8 cellular contexts compared by ENCODE assay signal in the genomic region with DNA sequence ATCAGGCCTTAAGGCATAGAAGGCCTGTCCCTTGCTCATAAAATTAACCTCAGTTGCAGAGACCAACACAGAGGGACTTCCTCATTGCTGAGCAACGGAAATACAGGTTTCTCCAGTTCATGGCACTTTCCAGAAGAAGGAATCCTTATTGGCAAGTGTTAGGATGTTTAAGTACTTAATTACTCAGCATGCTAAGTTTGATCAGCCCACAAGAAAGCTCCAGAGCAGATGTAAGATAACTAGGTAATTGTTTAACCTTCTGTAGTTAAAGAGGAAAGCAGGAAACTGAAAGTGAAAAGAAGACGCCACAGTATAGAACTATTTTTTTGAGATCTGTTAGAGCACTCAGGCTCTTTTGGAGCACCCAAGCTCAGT. TPM values are rescaled to one million over a fixed set of nuclear protein-coding genes. Genes with fewer than 3 reads are reported as not detected.
A peak's percentile ranks its signal among the peaks of the same experiment; 100 is the strongest.
DNase-seq lines count a peak whose midpoint lies in the region; ATAC-seq, FAIRE-seq and TF ChIP-seq lines count a peak whose summit lies in the region.

No MANE protein-coding gene starts in this region.

- H3K27me3 Mint-ChIP-seq in activated CD4-positive, alpha-beta T cell treated with anti-CD3 and anti-CD28 coated beads for 36 hours = no peaks in the 10 kb centered on the region
- H3K27me3 Mint-ChIP-seq in activated T-helper 1 cell treated with anti-CD3 and anti-CD28 coated beads, Interleukin-12 subunit alpha, Interleukin-12 subunit beta, Interleukin-2, Interleukin-4 antibody, amounts not matched to agents 30 ng/mL and 10 ng/mL and 1 ng/mL, durations not matched to agents 14 hours and 24 hours and 36 hours (ENCODE audit: insufficient read depth) = no peaks in the 10 kb centered on the region

- H2AFZ ChIP-seq in Karpas-422 (ENCODE audit: low read length) = no peak overlapping the region

- TF ChIP-seq CTCF in pancreas (IDR thresholded peaks at IDR 0.05) = no peak

- no peak overlapping the region for H3K4me3 ChIP-seq in pancreas
- H3K4me3 ChIP-seq in Karpas-422 (ENCODE audit: low read length) = no peak overlapping the region

- no peaks in the 10 kb centered on the region for H3K9me2 ChIP-seq in Karpas-422 (replicated peaks; ENCODE audit: insufficient read depth, low read length)

- H3K9me3 ChIP-seq in pancreas (no peaks in the 10 kb centered on the region), Karpas-422 (ENCODE audit: low read length) (no peaks in the 10 kb centered on the region)

- WGBS in pancreas, 2 donors = 20 to 36% methylated on average over 2 of the region's 2 CpGs

- peak; percentile 85 for FAIRE-seq in pancreas (lab: Jason Lieb, UNC)

- H3K36me3 ChIP-seq in pancreas (no peaks in the 10 kb centered on the region), Karpas-422 (ENCODE audit: insufficient read depth, low read length) (peaks cover 8% of the 10 kb centered on the region; the same call in 1 of the 2 replicates)

- peak overlapping the region; percentile 33 for H3K4me3 Mint-ChIP-seq in activated CD4-positive, alpha-beta T cell treated with anti-CD3 and anti-CD28 coated beads for 36 hours
- H3K4me3 Mint-ChIP-seq in activated T-helper 1 cell treated with anti-CD3 and anti-CD28 coated beads, Interleukin-12 subunit alpha, Interleukin-12 subunit beta, Interleukin-2, Interleukin-4 antibody, amounts not matched to agents 30 ng/mL and 10 ng/mL and 1 ng/mL, durations not matched to agents 14 hours and 24 hours and 36 hours = peak overlapping the region; percentile 68

- no peak overlapping the region for H3K4me2 ChIP-seq in Karpas-422 (ENCODE audit: low read depth, low read length, poor library complexity, severe bottlenecking)

- peaks cover 38% of the 10 kb centered on the region for H3K4me1 Mint-ChIP-seq in activated CD4-positive, alpha-beta T cell treated with anti-CD3 and anti-CD28 coated beads for 36 hours
- H3K4me1 Mint-ChIP-seq in activated T-helper 1 cell treated with anti-CD3 and anti-CD28 coated beads, Interleukin-12 subunit alpha, Interleukin-12 subunit beta, Interleukin-2, Interleukin-4 antibody, amounts not matched to agents 30 ng/mL and 10 ng/mL and 1 ng/mL, durations not matched to agents 14 hours and 24 hours and 36 hours (ENCODE audit: low read depth) = peaks cover 45% of the 10 kb centered on the region

- H3K4me1 ChIP-seq in pancreas (no peaks in the 10 kb centered on the region), Karpas-422 (ENCODE audit: low read length) (no peaks in the 10 kb centered on the region)

- DNase-seq in activated CD4-positive, alpha-beta T cell treated with anti-CD3 and anti-CD28 coated beads for 36 hours = no peak
- DNase-seq in activated CD4-positive, alpha-beta T cell treated with anti-CD3 and anti-CD28 coated beads, Interleukin-2, amount 50 U/mL, for 1 hour = no peak
- no peak for DNase-seq in activated T-helper 1 cell treated with anti-CD3 and anti-CD28 coated beads, Interleukin-12 subunit alpha, Interleukin-12 subunit beta, Interleukin-2, Interleukin-4 antibody, amounts not matched to agents 30 ng/mL and 10 ng/mL and 1 ng/mL, durations not matched to agents 14 hours and 24 hours and 36 hours (ENCODE audit: low spot score)
- DNase-seq in pancreas = peak in 1 of 6 donors; percentile 2
- no peak for DNase-seq in activated effector memory CD4-positive, alpha-beta T cell treated with Interleukin-2 at 50 U/mL for 16 hours
- no peak for DNase-seq in Karpas-422
- DNase-seq in NCI-H2029 treated with DMSO at 0.1 percent for 48 hours (lab: John Stamatoyannopoulos, UW) = no peak

- no peaks in the 10 kb centered on the region for H3K27me3 ChIP-seq in pancreas
- H3K27me3 ChIP-seq in Karpas-422 (ENCODE audit: low read length) = no peaks in the 10 kb centered on the region

- H3K9ac ChIP-seq in Karpas-422 (ENCODE audit: low read length) = no peak overlapping the region

- POLR2A ChIA-PET in activated CD4-positive, alpha-beta T cell treated with anti-CD3 and anti-CD28 coated beads for 36 hours (lab: Charles Lee) = no interaction called here

- peaks cover 44% of the 10 kb centered on the region for H3K36me3 Mint-ChIP-seq in activated CD4-positive, alpha-beta T cell treated with anti-CD3 and anti-CD28 coated beads for 36 hours (ENCODE audit: low read depth)
- H3K36me3 Mint-ChIP-seq in activated T-helper 1 cell treated with anti-CD3 and anti-CD28 coated beads, Interleukin-12 subunit alpha, Interleukin-12 subunit beta, Interleukin-2, Interleukin-4 antibody, amounts not matched to agents 30 ng/mL and 10 ng/mL and 1 ng/mL, durations not matched to agents 14 hours and 24 hours and 36 hours (ENCODE audit: low read depth) = peaks cover 38% of the 10 kb centered on the region

- no peaks in the 10 kb centered on the region for H3K9me3 Mint-ChIP-seq in activated CD4-positive, alpha-beta T cell treated with anti-CD3 and anti-CD28 coated beads for 36 hours (ENCODE audit: low read depth)
- H3K9me3 Mint-ChIP-seq in activated T-helper 1 cell treated with anti-CD3 and anti-CD28 coated beads, Interleukin-12 subunit alpha, Interleukin-12 subunit beta, Interleukin-2, Interleukin-4 antibody, amounts not matched to agents 30 ng/mL and 10 ng/mL and 1 ng/mL, durations not matched to agents 14 hours and 24 hours and 36 hours = no peaks in the 10 kb centered on the region

- intact Hi-C loops in activated CD4-positive, alpha-beta T cell treated with anti-CD3 and anti-CD28 coated beads for 36 hours (cut with DNase I, micrococcal nuclease) = loop anchor here (5.0 kb wide), 3 partner anchors 117 to 1457 kb away; a partner anchor contains a TSS
- intact Hi-C loops in activated T-helper 1 cell treated with anti-CD3 and anti-CD28 coated beads, Interleukin-12 subunit alpha, Interleukin-12 subunit beta, Interleukin-2, Interleukin-4 antibody, amounts not matched to agents 30 ng/mL and 10 ng/mL and 1 ng/mL, durations not matched to agents 14 hours and 24 hours and 36 hours (cut with micrococcal nuclease) = loop anchor here (1.0 to 10.0 kb wide), 4 partner anchors 33 to 1447 kb away; a partner anchor contains a TSS
- intact Hi-C loops in pancreas (cut with DNase I) = no loop called here

- no peaks in the 10 kb centered on the region for H4K20me1 ChIP-seq in Karpas-422 (ENCODE audit: insufficient read depth, low read depth, low read length)

- CTCF ChIA-PET in activated CD4-positive, alpha-beta T cell treated with anti-CD3 and anti-CD28 coated beads for 36 hours (lab: Charles Lee) = interaction anchor here (0.9 to 1.7 kb wide), 3 partner anchors 11 to 63 kb away, joined by 3 to 14 read pairs (median 5); no protein-coding TSS in a partner anchor

- H3K27ac ChIP-seq in pancreas (peak overlapping the region in 2 of 4 donors; percentile 41 to 53), Karpas-422 (ENCODE audit: low read length) (no peak overlapping the region)

- ATAC-seq in activated CD4-positive, alpha-beta T cell treated with anti-CD3 and anti-CD28 coated beads for 36 hours = peak; percentile 55
- ATAC-seq in HG02973 (IDR thresholded peaks at IDR 0.05; ENCODE audit: unreplicated experiment) = peak; percentile 85
- ATAC-seq in pancreas = peak; percentile 64 to 81 (median 78)

- peak overlapping the region; percentile 88 for H3K27ac Mint-ChIP-seq in activated CD4-positive, alpha-beta T cell treated with anti-CD3 and anti-CD28 coated beads for 36 hours
- peak overlapping the region; percentile 84 for H3K27ac Mint-ChIP-seq in activated T-helper 1 cell treated with anti-CD3 and anti-CD28 coated beads, Interleukin-12 subunit alpha, Interleukin-12 subunit beta, Interleukin-2, Interleukin-4 antibody, amounts not matched to agents 30 ng/mL and 10 ng/mL and 1 ng/mL, durations not matched to agents 14 hours and 24 hours and 36 hours

- peaks cover 1% of the 10 kb centered on the region; the same call in 1 of the 2 replicates for H3K79me2 ChIP-seq in Karpas-422 (ENCODE audit: low read length)

RNA-seq across cellular contexts. Expression of a gene that starts 33.5 kb away (rescaled TPM):
- total RNA-seq in activated CD4-positive, alpha-beta T cell treated with anti-CD3 and anti-CD28 coated beads for 36 hours = 100 to 1,000 TPM; 100 to 124 TPM
- total RNA-seq in activated T-helper 1 cell treated with anti-CD3 and anti-CD28 coated beads, Interleukin-12 subunit alpha, Interleukin-12 subunit beta, Interleukin-2, Interleukin-4 antibody, amounts not matched to agents 30 ng/mL and 10 ng/mL and 1 ng/mL, durations not matched to agents 14 hours and 24 hours and 36 hours = 144 and 145 TPM in 2 replicates
- 10 to 100 TPM; 12.1 to 36.8 (median 17.2) TPM for total RNA-seq in pancreas
- 10 to 100 TPM; 19.6 to 29.9 TPM for polyA plus RNA-seq in pancreas
- 116 and 131 TPM in 2 replicates for total RNA-seq in Karpas-422 (2014; rRNA removed; shearing (Covaris generic); ENCODE audit: low replicate concordance)

RNA-seq across cellular contexts. Expression of a gene that starts 58.1 kb away (rescaled TPM):
- total RNA-seq in activated CD4-positive, alpha-beta T cell treated with anti-CD3 and anti-CD28 coated beads for 36 hours = 1 to 10 TPM; 3.0 to 3.7 TPM
- 12.8 and 14.3 TPM in 2 replicates for total RNA-seq in activated T-helper 1 cell treated with anti-CD3 and anti-CD28 coated beads, Interleukin-12 subunit alpha, Interleukin-12 subunit beta, Interleukin-2, Interleukin-4 antibody, amounts not matched to agents 30 ng/mL and 10 ng/mL and 1 ng/mL, durations not matched to agents 14 hours and 24 hours and 36 hours
- under 1 TPM in 3 of 6 donors, not detected in 3; 0.05 to 0.09 (median 0.09) TPM for total RNA-seq in pancreas
- under 1 TPM; 0.04 to 0.07 TPM for polyA plus RNA-seq in pancreas
- total RNA-seq in Karpas-422 (2014; rRNA removed; shearing (Covaris generic); ENCODE audit: low replicate concordance) = 1.3 TPM in 1 of 2 replicates, not detected in the other

Comparison
In these comparisons a context has a peak if more than half of its experiments do, and no peak if none do; other contexts are left out.
1. intact Hi-C loops: an anchor here in activated CD4-positive, alpha-beta T cell treated with anti-CD3 and anti-CD28 coated beads for 36 hours (5.0 kb wide) and activated T-helper 1 cell treated with anti-CD3 and anti-CD28 coated beads, Interleukin-12 subunit alpha, Interleukin-12 subunit beta, Interleukin-2, Interleukin-4 antibody, amounts not matched to agents 30 ng/mL and 10 ng/mL and 1 ng/mL, durations not matched to agents 14 hours and 24 hours and 36 hours (1.0 to 10.0 kb wide); none called in pancreas.